Comparison of ENCODE assay signal across 12 cellular contexts in genomic region chr2:19897623-19898245, GRCh38. TPM values are rescaled to one million over a fixed set of nuclear protein-coding genes. Genes with fewer than 3 reads are reported as not detected.
DNase-seq lines count a peak whose midpoint lies in the region; ATAC-seq and TF ChIP-seq lines count a peak whose summit lies in the region.
"Had no signal": no experiment of that assay in that cellular context is flagged by ENCODE, and none has a peak within 500 bp of the region (broad histone marks: within the 10 kb centered on the region; RNA-seq: fewer than 3 reads in every experiment).

No MANE protein-coding gene starts in this region.

- TF ChIP-seq POLR2A in adrenal gland (IDR thresholded peaks at IDR 0.05): no peak

- H3K4me1 ChIP-seq in BLaER1 treated with 17β-estradiol and CSF1 and Interleukin-3, amounts not matched to agents 10 nM and 100 nM: peaks cover 26 to 68% (median 36%) of the 10 kb centered on the region in 10 experiments
- peaks cover 0 to 75% of the 10 kb centered on the region in 2 donors for H3K4me1 ChIP-seq in adrenal gland (replicated peaks in 1 of 2)
- H3K4me1 ChIP-seq in left lung: peaks cover 22 to 45% of the 10 kb centered on the region in 2 donors

- peak overlapping the region in 3 of 11 experiments; percentile 11 to 39 (median 31); a peak in 3 of 22 replicates for H3K9ac ChIP-seq in BLaER1 treated with 17β-estradiol and CSF1 and Interleukin-3, amounts not matched to agents 10 nM and 100 nM

- H3K9me3 ChIP-seq in BLaER1 treated with 17β-estradiol and CSF1 and Interleukin-3, amounts not matched to agents 10 nM and 100 nM (replicated peaks in 1 of 11): peaks cover 0 to 17% (median 1%) of the 10 kb centered on the region in 11 experiments; a peak in 10 of 22 replicates
- H3K9me3 ChIP-seq in adrenal gland (replicated peaks in 1 of 3): no peaks in the 10 kb centered on the region
- no peaks in the 10 kb centered on the region for H3K9me3 ChIP-seq in left lung
- H3K9me3 ChIP-seq: right atrium auricular region had no signal

- H3K4me2 ChIP-seq in BLaER1 treated with 17β-estradiol and CSF1 and Interleukin-3, amounts not matched to agents 10 nM and 100 nM: peak overlapping the region; percentile 63 to 90 (median 75)

- intact Hi-C loops in activated T-helper 1 cell treated with anti-CD3 and anti-CD28 coated beads, Interleukin-12 subunit alpha, Interleukin-12 subunit beta, Interleukin-2, Interleukin-4 antibody, amounts not matched to agents 30 ng/mL and 10 ng/mL and 1 ng/mL, durations not matched to agents 14 hours and 24 hours and 36 hours (cut with micrococcal nuclease): no loop called here
- intact Hi-C loops in adrenal gland (cut with DNase I): no loop called here
- intact Hi-C loops in left lung (cut with DNase I): no loop called here

- no peaks in the 10 kb centered on the region for H3K27me3 Mint-ChIP-seq in activated T-helper 1 cell treated with anti-CD3 and anti-CD28 coated beads, Interleukin-12 subunit alpha, Interleukin-12 subunit beta, Interleukin-2, Interleukin-4 antibody, amounts not matched to agents 30 ng/mL and 10 ng/mL and 1 ng/mL, durations not matched to agents 14 hours and 24 hours and 36 hours (ENCODE audit: insufficient read depth)
- H3K27me3 Mint-ChIP-seq in nephron (ENCODE audit: low read depth): no peaks in the 10 kb centered on the region

- no peaks in the 10 kb centered on the region for H3K27me3 ChIP-seq in BLaER1 treated with 17β-estradiol and CSF1 and Interleukin-3, amounts not matched to agents 10 nM and 100 nM
- H3K27me3 ChIP-seq in adrenal gland (no peaks in the 10 kb centered on the region), left lung (no peaks in the 10 kb centered on the region)
- H3K27me3 ChIP-seq: right atrium auricular region had no signal

- TF ChIP-seq CTCF in GM12865 (IDR thresholded peaks at IDR 0.05; ENCODE audit: insufficient read depth, low read depth, low read length, missing control alignments) (no peak), nephron (IDR thresholded peaks at IDR 0.05; ENCODE audit: unreplicated experiment in 3 of 3) (no peak), adrenal gland (IDR thresholded peaks at IDR 0.05) (no peak), left lung (IDR thresholded peaks at IDR 0.05) (no peak)

- H4K20me1 ChIP-seq in BLaER1 treated with 17β-estradiol and CSF1 and Interleukin-3, amounts not matched to agents 10 nM and 100 nM: peaks cover 0 to 29% (median 19%) of the 10 kb centered on the region in 11 experiments; a peak in 12 of 22 replicates

- DNase-seq in GM12865 (ENCODE audit: low read depth): no peak
- no peak for DNase-seq in activated T-helper 1 cell treated with anti-CD3 and anti-CD28 coated beads, Interleukin-12 subunit alpha, Interleukin-12 subunit beta, Interleukin-2, Interleukin-4 antibody, amounts not matched to agents 30 ng/mL and 10 ng/mL and 1 ng/mL, durations not matched to agents 14 hours and 24 hours and 36 hours (ENCODE audit: low spot score)
- no peak for DNase-seq in adrenal gland
- DNase-seq in left lung: no peak
- DNase-seq: immature natural killer cell, T-helper 1 cell had no signal

- H3K9me3 Mint-ChIP-seq in activated T-helper 1 cell treated with anti-CD3 and anti-CD28 coated beads, Interleukin-12 subunit alpha, Interleukin-12 subunit beta, Interleukin-2, Interleukin-4 antibody, amounts not matched to agents 30 ng/mL and 10 ng/mL and 1 ng/mL, durations not matched to agents 14 hours and 24 hours and 36 hours: no peaks in the 10 kb centered on the region
- no peaks in the 10 kb centered on the region for H3K9me3 Mint-ChIP-seq in nephron
- H3K9me3 Mint-ChIP-seq: immature natural killer cell had no signal

- ATAC-seq in GM18511 (IDR thresholded peaks at IDR 0.05; ENCODE audit: unreplicated experiment) (no peak), GM21737 (IDR thresholded peaks at IDR 0.05; ENCODE audit: unreplicated experiment) (no peak), left lung (no peak)

- peaks cover 61% of the 10 kb centered on the region for H3K4me1 Mint-ChIP-seq in activated T-helper 1 cell treated with anti-CD3 and anti-CD28 coated beads, Interleukin-12 subunit alpha, Interleukin-12 subunit beta, Interleukin-2, Interleukin-4 antibody, amounts not matched to agents 30 ng/mL and 10 ng/mL and 1 ng/mL, durations not matched to agents 14 hours and 24 hours and 36 hours (ENCODE audit: low read depth)
- H3K4me1 Mint-ChIP-seq in nephron: peaks cover 41% of the 10 kb centered on the region

- peaks cover 18% of the 10 kb centered on the region for H3K36me3 Mint-ChIP-seq in activated T-helper 1 cell treated with anti-CD3 and anti-CD28 coated beads, Interleukin-12 subunit alpha, Interleukin-12 subunit beta, Interleukin-2, Interleukin-4 antibody, amounts not matched to agents 30 ng/mL and 10 ng/mL and 1 ng/mL, durations not matched to agents 14 hours and 24 hours and 36 hours (ENCODE audit: low read depth)
- H3K36me3 Mint-ChIP-seq in nephron (ENCODE audit: low read depth): peaks cover 11% of the 10 kb centered on the region

- H3K4me3 ChIP-seq in BLaER1 treated with 17β-estradiol and CSF1 and Interleukin-3, amounts not matched to agents 10 nM and 100 nM: no peak overlapping the region
- peak overlapping the region; percentile 58 for H3K4me3 ChIP-seq in GM12865 (ENCODE audit: low read depth, low read length)
- H3K4me3 ChIP-seq in adrenal gland: no peak overlapping the region
- H3K4me3 ChIP-seq in left lung: no peak overlapping the region
- H3K4me3 ChIP-seq: right atrium auricular region had no signal

- H3K4me3 Mint-ChIP-seq in activated T-helper 1 cell treated with anti-CD3 and anti-CD28 coated beads, Interleukin-12 subunit alpha, Interleukin-12 subunit beta, Interleukin-2, Interleukin-4 antibody, amounts not matched to agents 30 ng/mL and 10 ng/mL and 1 ng/mL, durations not matched to agents 14 hours and 24 hours and 36 hours: peak overlapping the region; percentile 45
- peak overlapping the region; percentile 53 to 62 (median 61) for H3K4me3 Mint-ChIP-seq in nephron

- no peak overlapping the region for H3K27ac Mint-ChIP-seq in activated T-helper 1 cell treated with anti-CD3 and anti-CD28 coated beads, Interleukin-12 subunit alpha, Interleukin-12 subunit beta, Interleukin-2, Interleukin-4 antibody, amounts not matched to agents 30 ng/mL and 10 ng/mL and 1 ng/mL, durations not matched to agents 14 hours and 24 hours and 36 hours
- H3K27ac Mint-ChIP-seq in nephron: peak overlapping the region in 1 of 3 experiments; percentile 3

- 62 to 70% (median 65%) methylated on average over 5 of the region's 5 CpGs for WGBS in adrenal gland, 4 donors

- no peak overlapping the region for H3K27ac ChIP-seq in BLaER1 treated with 17β-estradiol and CSF1 and Interleukin-3, amounts not matched to agents 10 nM and 100 nM
- H3K27ac ChIP-seq in adrenal gland (no peak overlapping the region), left lung (no peak overlapping the region)
- H3K27ac ChIP-seq: HL-60, right atrium auricular region had no signal

- H3K36me3 ChIP-seq in BLaER1 treated with 17β-estradiol and CSF1 and Interleukin-3, amounts not matched to agents 10 nM and 100 nM: peaks cover 10 to 41% (median 15%) of the 10 kb centered on the region in 11 experiments; a peak in 15 of 22 replicates
- H3K36me3 ChIP-seq in adrenal gland (replicated peaks in 1 of 2) (no peaks in the 10 kb centered on the region), left lung (no peaks in the 10 kb centered on the region)
- H3K36me3 ChIP-seq: right atrium auricular region had no signal

RNA-seq across cellular contexts. Expression of gene TTC32, which starts 4.0 kb away (rescaled TPM):
- 14.0 and 15.7 TPM in 2 replicates for total RNA-seq in activated T-helper 1 cell treated with anti-CD3 and anti-CD28 coated beads, Interleukin-12 subunit alpha, Interleukin-12 subunit beta, Interleukin-2, Interleukin-4 antibody, amounts not matched to agents 30 ng/mL and 10 ng/mL and 1 ng/mL, durations not matched to agents 14 hours and 24 hours and 36 hours
- total RNA-seq in adrenal gland (10 to 100 TPM in 3 of 8 donors, 1 to 10 TPM in 5; 2.1 to 21.7 (median 8.5) TPM), left lung (1 to 10 TPM; 6.6 to 9.3 TPM)
- 10 to 100 TPM; 10.0 to 43.9 (median 34.3) TPM for polyA plus RNA-seq in adrenal gland
